In the genomic region with DNA sequence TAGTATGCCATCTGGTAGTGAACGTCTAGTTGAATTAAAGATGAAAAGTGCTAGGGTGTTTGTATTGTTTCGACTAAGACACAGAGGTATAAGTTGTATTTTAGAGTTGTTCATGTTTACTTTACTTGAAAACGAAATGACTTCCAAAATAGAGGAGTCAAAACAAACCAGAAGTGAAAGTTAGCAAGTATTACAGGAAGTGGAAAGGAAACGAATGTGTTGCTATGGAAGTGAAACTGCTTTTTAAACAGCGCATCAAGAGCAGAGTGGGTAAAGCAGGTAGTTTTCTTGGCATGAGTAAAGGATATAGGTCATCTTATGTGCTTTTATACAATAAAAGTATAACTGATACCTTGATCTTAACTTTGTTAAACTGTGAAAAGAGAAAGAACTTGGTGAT, we compare ENCODE assay signal across 9 cellular contexts. TPM values are rescaled to one million over a fixed set of nuclear protein-coding genes. Genes with fewer than 3 reads are reported as not detected.
DNase-seq lines count a peak whose midpoint lies in the region; ATAC-seq and TF ChIP-seq lines count a peak whose summit lies in the region.
"Had no signal": no experiment of that assay in that cellular context is flagged by ENCODE, and none has a peak within 500 bp of the region (broad histone marks: within the 10 kb centered on the region; RNA-seq: fewer than 3 reads in every experiment).

No MANE protein-coding gene starts in this region.

- DNase-seq in GM10266 (ENCODE audit: extremely low spot score) (peak; percentile 32), G401 (ENCODE audit: low spot score) (no peak), NCI-H1417 treated with DMSO at 0.1 percent for 48 hours (lab: John Stamatoyannopoulos, UW) (no peak), adrenal gland (no peak), H9 (no peak)
- peak in 1 of 3 experiments; percentile 9 for DNase-seq in effector memory CD8-positive, alpha-beta T cell

- no peak overlapping the region for H2BK20ac ChIP-seq in H9 (ENCODE audit: low read depth, low read length, poor library complexity, severe bottlenecking)

- no peak overlapping the region for H3K23ac ChIP-seq in H9 (ENCODE audit: insufficient read length, low read depth, low read length)

- H3K14ac ChIP-seq in H9 (ENCODE audit: insufficient read depth, low read length) = no peak overlapping the region

- H2BK5ac ChIP-seq in H9 (ENCODE audit: insufficient read length, low read length) = no peak overlapping the region

- H3K27me3 Mint-ChIP-seq in effector memory CD8-positive, alpha-beta T cell = no peaks in the 10 kb centered on the region
- peaks cover 2% of the 10 kb centered on the region; the same call in 1 of the 2 replicates for H3K27me3 Mint-ChIP-seq in H9 (ENCODE audit: low read depth)

- no peak overlapping the region for H2BK15ac ChIP-seq in H9 (ENCODE audit: low read depth, low read length)

- ATAC-seq in GM21381 (IDR thresholded peaks at IDR 0.05; ENCODE audit: unreplicated experiment) (peak; percentile 74), HG03575 (IDR thresholded peaks at IDR 0.05; ENCODE audit: extremely low read depth, insufficient number of reproducible peaks, low FRiP score, unreplicated experiment) (peak; percentile 53)
- peak; percentile 94 for ATAC-seq in effector memory CD8-positive, alpha-beta T cell (replicated peaks)

- H3K27ac Mint-ChIP-seq in effector memory CD8-positive, alpha-beta T cell = peak overlapping the region; percentile 81 to 94
- no peak overlapping the region for H3K27ac Mint-ChIP-seq in H9

- 45 to 55% (median 47%) methylated on average over 5 of the region's 5 CpGs for WGBS in adrenal gland, 4 donors
- WGBS in H9 (ENCODE audit: extremely low coverage, insufficient read length, low lambda C conversion rate) = no CpG with 5 or more reads among the region's 5 CpGs

- no peak overlapping the region for H3K4me3 ChIP-seq in adrenal gland

- H3K9me3 ChIP-seq in adrenal gland (replicated peaks in 1 of 3) (no peaks in the 10 kb centered on the region), H9 (ENCODE audit: control insufficient read depth, low read depth, low read length) (no peaks in the 10 kb centered on the region)

- H3K4me1 Mint-ChIP-seq in effector memory CD8-positive, alpha-beta T cell (ENCODE audit: low read depth in 2 of 2) = peaks cover 8 to 10% of the 10 kb centered on the region in 2 donors
- H3K4me1 Mint-ChIP-seq in H9 = peaks cover 7 to 9% of the 10 kb centered on the region in 2 experiments

- no peak overlapping the region for H3T11ph ChIP-seq in H9 (ENCODE audit: low read length)

- H3K27me3 ChIP-seq in adrenal gland (no peaks in the 10 kb centered on the region), H9 (ENCODE audit: insufficient read depth, low read length) (no peaks in the 10 kb centered on the region)

- H4K91ac ChIP-seq in H9 (ENCODE audit: insufficient read length, low read depth, low read length) = no peak overlapping the region

- intact Hi-C loops in adrenal gland (cut with DNase I) = loop anchor here in 1 of 2 donors (5.0 kb wide), 1 partner anchor 154 kb away; no protein-coding TSS in a partner anchor

- no peak overlapping the region for H2AFZ ChIP-seq in H9 (ENCODE audit: low read length)

- no peaks in the 10 kb centered on the region for H3K79me1 ChIP-seq in H9 (ENCODE audit: insufficient read depth, low read depth, low read length, poor library complexity, severe bottlenecking)

- no peak overlapping the region for H3K18ac ChIP-seq in H9 (ENCODE audit: insufficient read length, low read depth, low read length)

- H2BK12ac ChIP-seq in H9 (ENCODE audit: insufficient read length, low read depth, low read length) = no peak overlapping the region

- H4K20me1 ChIP-seq in H9 (ENCODE audit: control insufficient read depth, insufficient read depth, insufficient read length) = no peaks in the 10 kb centered on the region

- H4K8ac ChIP-seq in H9 (replicated peaks; ENCODE audit: insufficient read length, low read depth, low read length) = no peak overlapping the region

- H3K4me3 Mint-ChIP-seq in effector memory CD8-positive, alpha-beta T cell = peak overlapping the region; percentile 60 to 63
- no peak overlapping the region for H3K4me3 Mint-ChIP-seq in H9

- no peak for TF ChIP-seq POLR2A in adrenal gland (IDR thresholded peaks at IDR 0.05)

- H3K27ac ChIP-seq in adrenal gland (peak overlapping the region in 2 of 5 donors; percentile 22 to 66), H9 (ENCODE audit: insufficient read length, low read depth, low read length) (no peak overlapping the region)

- no peak overlapping the region for H3K56ac ChIP-seq in H9 (ENCODE audit: insufficient read length, low read depth, low read length)

- no peaks in the 10 kb centered on the region for H3K9me3 Mint-ChIP-seq in effector memory CD8-positive, alpha-beta T cell
- H3K9me3 Mint-ChIP-seq in H9 = peaks cover 0 to 5% of the 10 kb centered on the region in 2 experiments; a peak in 3 of 5 replicates

- H3K9ac ChIP-seq in H9 (ENCODE audit: extremely low read depth, insufficient read length, low read length) = no peak overlapping the region

- no peaks in the 10 kb centered on the region for H3K4me1 ChIP-seq in adrenal gland (replicated peaks in 1 of 2)
- no peaks in the 10 kb centered on the region for H3K4me1 ChIP-seq in H9 (ENCODE audit: insufficient read depth, low read length)

- no peak overlapping the region for H3K4ac ChIP-seq in H9 (ENCODE audit: low read depth, low read length)

- in situ Hi-C loops in G401 (cut with HindIII; ENCODE audit: low sequenced_read_pairs) = no loop called here

- H4K5ac ChIP-seq in H9 (ENCODE audit: insufficient read length, low read depth, low read length) = no peak overlapping the region

- no peaks in the 10 kb centered on the region for H3K36me3 ChIP-seq in adrenal gland (replicated peaks in 1 of 2)

- no peak overlapping the region for H2BK120ac ChIP-seq in H9 (ENCODE audit: low read depth, low read length, poor library complexity, severe bottlenecking)

- no peak overlapping the region for H3K4me2 ChIP-seq in H9 (ENCODE audit: insufficient read depth, insufficient read length, low read length)

- H2AK5ac ChIP-seq in H9 (ENCODE audit: insufficient read length, low read length) = no peak overlapping the region

- TF ChIP-seq CTCF in GM10266 (IDR thresholded peaks at IDR 0.05; ENCODE audit: control insufficient read depth, insufficient read depth, low read depth, missing control alignments) (no peak), adrenal gland (IDR thresholded peaks at IDR 0.05) (no peak), H9 (conservative IDR thresholded peaks at IDR 0.05) (no peak)

- H3K36me3 Mint-ChIP-seq in effector memory CD8-positive, alpha-beta T cell (ENCODE audit: insufficient read depth) = peaks cover 3% of the 10 kb centered on the region
- no peaks in the 10 kb centered on the region for H3K36me3 Mint-ChIP-seq in H9 (ENCODE audit: insufficient read depth in 1 of 3, low read depth in 3 of 3)

- no peaks in the 10 kb centered on the region for H3K23me2 ChIP-seq in H9 (ENCODE audit: insufficient read length, low read depth, low read length, poor library complexity, severe bottlenecking)

- H3K79me2 ChIP-seq in H9 (ENCODE audit: insufficient read depth, low read length) = no peaks in the 10 kb centered on the region

RNA-seq across cellular contexts. Expression of gene GALNTL5, which starts 20.0 kb away (rescaled TPM):
- not detected in 2 replicates for total RNA-seq in G401 (2014; rRNA removed; shearing (Covaris generic))
- total RNA-seq in adrenal gland = not detected
- not detected for polyA plus RNA-seq in adrenal gland
- total RNA-seq in H9 (2021) = 0.39 TPM in 1 of 2 replicates, not detected in the other
- total RNA-seq: T-helper 2 cell treated with Interferon-gamma antibody and Interleukin-4, amounts not matched to agents 100 ng/mL and 5 ng/mL, for 36 hours had no signal

RNA-seq across cellular contexts. Expression of gene PRKAG2, which starts 59.3 kb away (rescaled TPM):
- total RNA-seq in G401 (2014; rRNA removed; shearing (Covaris generic)) = 92.4 and 97.3 TPM in 2 replicates
- total RNA-seq in adrenal gland = 10 to 100 TPM in 5 of 8 donors, 1 to 10 TPM in 3; 5.8 to 17.2 (median 12.4) TPM
- 10 to 100 TPM in 1 of 3 donors, 1 to 10 TPM in 2; 7.8 to 17.3 (median 9.6) TPM for polyA plus RNA-seq in adrenal gland
- 11.8 and 12.3 TPM in 2 replicates for total RNA-seq in H9 (2021)

Comparison
In these comparisons a context has a peak if more than half of its experiments do, and no peak if none do; other contexts are left out.
1. H3K27ac Mint-ChIP-seq: peak in effector memory CD8-positive, alpha-beta T cell (2 of 2); none in H9 (0 of 3).
2. H3K4me3 Mint-ChIP-seq: peak in effector memory CD8-positive, alpha-beta T cell (2 of 2); none in H9 (0 of 2).
3. Peak in every context shown above with its lines, with median percentiles within 50 percentile points of each other: ATAC-seq.